In genomic region chr7:133854739-133855138, GRCh38 we compare ENCODE assay signal across 10 cellular contexts.
DNase-seq lines count a peak whose midpoint lies in the region; ATAC-seq and TF ChIP-seq lines count a peak whose summit lies in the region.
"Had no signal": no experiment of that assay in that cellular context is flagged by ENCODE, and none has a peak within 500 bp of the region (broad histone marks: within the 10 kb centered on the region; RNA-seq: fewer than 3 reads in every experiment).

No MANE protein-coding gene starts in this region.

- no peaks in the 10 kb centered on the region for H3K9me3 ChIP-seq in thyroid gland
- H3K9me3 ChIP-seq: neutrophil had no signal

- peaks cover 0 to 6% of the 10 kb centered on the region in 2 donors for H3K4me1 ChIP-seq in thyroid gland

- no peak for TF ChIP-seq POLR2A in thyroid gland (IDR thresholded peaks at IDR 0.05)

- DNase-seq in NCI-H2171 treated with DMSO at 0.1 percent for 48 hours (lab: John Stamatoyannopoulos, UW) = peak; percentile 49
- no peak for DNase-seq in NCI-H2171 (lab: John Stamatoyannopoulos, UW)
- DNase-seq in NCI-H146 (lab: John Stamatoyannopoulos, UW) = peak; percentile 18
- no peak for DNase-seq in left lobe of liver (ENCODE audit: low spot score)
- DNase-seq in thyroid gland = no peak
- no peak for DNase-seq in activated naive CD4-positive, alpha-beta T cell treated with anti-CD3 and anti-CD28 coated beads, Interleukin-2, amount 50 U/mL, for 16 hours

- no peak overlapping the region for H3K4me3 ChIP-seq in thyroid gland (replicated peaks in 1 of 3)
- H3K4me3 ChIP-seq: BLaER1 treated with 17β-estradiol and CSF1 and Interleukin-3, amounts not matched to agents 10 nM and 100 nM had no signal

- no peaks in the 10 kb centered on the region for H3K36me3 ChIP-seq in thyroid gland
- H3K36me3 ChIP-seq: neutrophil had no signal

- ATAC-seq in left lobe of liver (peak; percentile 59), GM21723 (IDR thresholded peaks at IDR 0.05; ENCODE audit: unreplicated experiment) (no peak)

- no peaks in the 10 kb centered on the region for H3K27me3 ChIP-seq in thyroid gland
- H3K27me3 ChIP-seq: BLaER1 treated with 17β-estradiol and CSF1 and Interleukin-3, amounts not matched to agents 10 nM and 100 nM; neutrophil had no signal

- TF ChIP-seq CTCF in VCaP (conservative IDR thresholded peaks at IDR 0.05) (peak; percentile 65; the same call in 1 of the 2 replicates), thyroid gland (IDR thresholded peaks at IDR 0.05) (peak in 2 of 6 experiments; percentile 7 to 48)

- H3K27ac ChIP-seq in VCaP = peak overlapping the region; percentile 16; the same call in 1 of the 2 replicates
- no peak overlapping the region for H3K27ac ChIP-seq in thyroid gland
- H3K27ac ChIP-seq: BLaER1 treated with 17β-estradiol and CSF1 and Interleukin-3, amounts not matched to agents 10 nM and 100 nM; neutrophil had no signal

- intact Hi-C loops in thyroid gland (cut with DNase I) = no loop called here

Comparison
In these comparisons a context has a peak if more than half of its experiments do, and no peak if none do; other contexts are left out.
1. DNase-seq: peak in NCI-H2171 treated with DMSO at 0.1 percent for 48 hours (single experiment) and NCI-H146 (single experiment); none in NCI-H2171 (single experiment), left lobe of liver (single experiment), thyroid gland (0 of 2) and activated naive CD4-positive, alpha-beta T cell treated with anti-CD3 and anti-CD28 coated beads, Interleukin-2, amount 50 U/mL, for 16 hours (single experiment).